ENCODE assay signal across 24 cellular contexts in genomic region chr14:101230161-101230850, GRCh38.
DNase-seq lines count a peak whose midpoint lies in the region; ATAC-seq and TF ChIP-seq lines count a peak whose summit lies in the region.
"Had no signal": no experiment of that assay in that cellular context is flagged by ENCODE, and none has a peak within 500 bp of the region (broad histone marks: within the 10 kb centered on the region; RNA-seq: fewer than 3 reads in every experiment).

No MANE protein-coding gene starts in this region.

- no peak overlapping the region for H2BK5ac ChIP-seq in neuronal stem cell (ENCODE audit: low read length)

- TF ChIP-seq POLR2A in Peyer's patch (IDR thresholded peaks at IDR 0.05), result no peak

- H3K4me1 ChIP-seq in Peyer's patch (no peaks in the 10 kb centered on the region), neuronal stem cell (ENCODE audit: control insufficient read depth in 2 of 2, insufficient read depth in 1 of 2, low read depth in 1 of 2, low read length in 2 of 2) (peaks cover 22 to 37% of the 10 kb centered on the region in 2 donors)
- H3K4me1 ChIP-seq: heart right ventricle, psoas muscle had no signal

- H2AFZ ChIP-seq in neuronal stem cell (ENCODE audit: low read length), result no peak overlapping the region

- H2BK120ac ChIP-seq in neuronal stem cell (ENCODE audit: low read depth, low read length), result no peak overlapping the region

- H3K36me3 ChIP-seq in Peyer's patch (no peaks in the 10 kb centered on the region), neuronal stem cell (replicated peaks in 1 of 2; ENCODE audit: control insufficient read depth in 2 of 2, insufficient read depth in 2 of 2, low read length in 2 of 2) (no peaks in the 10 kb centered on the region)
- H3K36me3 ChIP-seq: heart right ventricle had no signal

- TF ChIP-seq CTCF in Peyer's patch (IDR thresholded peaks at IDR 0.05) (no peak), fibroblast of villous mesenchyme (IDR thresholded peaks at IDR 0.05; ENCODE audit: insufficient read depth, low read depth, low read length) (no peak)

- H3K27me3 ChIP-seq in Peyer's patch (no peaks in the 10 kb centered on the region), neuronal stem cell (ENCODE audit: control insufficient read depth in 3 of 3, insufficient read depth in 3 of 3, low read depth in 1 of 3, low read length in 3 of 3) (no peaks in the 10 kb centered on the region)

- no peaks in the 10 kb centered on the region for H3K4me1 Mint-ChIP-seq in immature natural killer cell
- H3K4me1 Mint-ChIP-seq: CD4-positive, CD25-positive, alpha-beta regulatory T cell had no signal

- no peak overlapping the region for H4K91ac ChIP-seq in neuronal stem cell (ENCODE audit: low read depth, low read length, poor library complexity)

- no peak for ATAC-seq in GM21423 (IDR thresholded peaks at IDR 0.05; ENCODE audit: unreplicated experiment)
- ATAC-seq: activated naive CD4-positive, alpha-beta T cell treated with anti-CD3 and anti-CD28 coated beads, Interleukin-2, amount 50 U/mL, for 72 hours; heart right ventricle; naive thymus-derived CD4-positive, alpha-beta T cell; psoas muscle had no signal

- H3K4me3 ChIP-seq in Peyer's patch, result no peak overlapping the region
- peak overlapping the region; percentile 40 for H3K4me3 ChIP-seq in fibroblast of villous mesenchyme (ENCODE audit: low read depth, low read length)
- no peak overlapping the region for H3K4me3 ChIP-seq in neuronal stem cell (ENCODE audit: low read length in 2 of 2)
- H3K4me3 ChIP-seq: lung, psoas muscle had no signal

- H2AK5ac ChIP-seq in neuronal stem cell (ENCODE audit: low read depth, low read length), result peak overlapping the region; percentile 53

- H3K4me3 Mint-ChIP-seq in immature natural killer cell, result no peak overlapping the region
- H3K4me3 Mint-ChIP-seq: activated CD4-positive, alpha-beta memory T cell treated with anti-CD3 and anti-CD28 coated beads for 36 hours; CD4-positive, CD25-positive, alpha-beta regulatory T cell; naive thymus-derived CD4-positive, alpha-beta T cell had no signal

- H3K79me1 ChIP-seq in neuronal stem cell (ENCODE audit: low read depth, low read length), result no peaks in the 10 kb centered on the region

- no CpG with 5 or more reads among the region's 15 CpGs for WGBS in neuronal stem cell (ENCODE audit: extremely low coverage in 2 of 2, insufficient read length in 2 of 2, insufficient replicate concordance in 1 of 2), 2 donors

- H3K9ac ChIP-seq in neuronal stem cell (ENCODE audit: low read depth, low read length, poor library complexity), result peak overlapping the region; percentile 47

- H3K27me3 Mint-ChIP-seq in immature natural killer cell (ENCODE audit: low read depth in 3 of 3), result peaks cover 0 to 3% (median 2%) of the 10 kb centered on the region in 3 donors

- peak; percentile 61 for DNase-seq in DMS114 treated with DMSO at 0.1 percent for 48 hours (lab: John Stamatoyannopoulos, UW; ENCODE audit: unreplicated experiment)
- DNase-seq in Peyer's patch, result peak in 2 of 3 donors; percentile 23 to 39
- DNase-seq in fibroblast of villous mesenchyme (ENCODE audit: low read depth), result no peak
- no peak for DNase-seq in neuronal stem cell (ENCODE audit: low spot score)
- DNase-seq in immature natural killer cell, result no peak
- no peak for DNase-seq in activated effector memory CD4-positive, alpha-beta T cell treated with anti-CD3 and anti-CD28 coated beads, Interleukin-2, amount 50 U/mL, for 16 hours
- no peak for DNase-seq in stimulated activated CD4-positive, alpha-beta T cell treated with anti-CD3 and anti-CD28 coated beads, Interleukin-4, amount 100 ng/mL, for 4 hours
- DNase-seq: activated CD4-positive, alpha-beta memory T cell treated with anti-CD3 and anti-CD28 coated beads for 36 hours; CD4-positive, CD25-positive, alpha-beta regulatory T cell; DMS 273 treated with DMSO at 0.1 percent for 48 hours; heart right ventricle; Karpas-422; NCI-H1092; NCI-H2081 treated with DMSO at 0.1 percent for 48 hours; NCI-H526 treated with DMSO at 0.1 percent for 48 hours; SIG-M5; T-helper 2 cell had no signal

- peak overlapping the region; percentile 97 for H2BK12ac ChIP-seq in neuronal stem cell (ENCODE audit: low read length)

- no peak overlapping the region for H3K4me2 ChIP-seq in neuronal stem cell (ENCODE audit: insufficient read depth, low read length, poor library complexity, severe bottlenecking)

- H2BK15ac ChIP-seq in neuronal stem cell (ENCODE audit: low read length), result peak overlapping the region; percentile 80

- no peaks in the 10 kb centered on the region for H3K36me3 Mint-ChIP-seq in immature natural killer cell
- H3K36me3 Mint-ChIP-seq: activated CD4-positive, alpha-beta memory T cell treated with anti-CD3 and anti-CD28 coated beads for 36 hours; activated naive CD4-positive, alpha-beta T cell treated with anti-CD3 and anti-CD28 coated beads, Interleukin-2, amount 50 U/mL, for 72 hours; CD4-positive, CD25-positive, alpha-beta regulatory T cell; naive thymus-derived CD4-positive, alpha-beta T cell had no signal

- no peaks in the 10 kb centered on the region for H3K9me3 Mint-ChIP-seq in immature natural killer cell
- H3K9me3 Mint-ChIP-seq: activated CD4-positive, alpha-beta memory T cell treated with anti-CD3 and anti-CD28 coated beads for 36 hours; activated naive CD4-positive, alpha-beta T cell treated with anti-CD3 and anti-CD28 coated beads, Interleukin-2, amount 50 U/mL, for 72 hours; CD4-positive, CD25-positive, alpha-beta regulatory T cell; naive thymus-derived CD4-positive, alpha-beta T cell had no signal

- H3K14ac ChIP-seq in neuronal stem cell (ENCODE audit: low read length), result no peak overlapping the region

- no peak overlapping the region for H3K23ac ChIP-seq in neuronal stem cell (ENCODE audit: low read depth, low read length, poor library complexity)

- H3K27ac ChIP-seq in Peyer's patch, result no peak overlapping the region
- no peak overlapping the region for H3K27ac ChIP-seq in neuronal stem cell (replicated peaks; ENCODE audit: low read length)
- H3K27ac ChIP-seq: heart right ventricle, psoas muscle, skin epidermis, VCaP had no signal

- no peaks in the 10 kb centered on the region for H3K9me3 ChIP-seq in Peyer's patch
- no peaks in the 10 kb centered on the region for H3K9me3 ChIP-seq in neuronal stem cell (replicated peaks in 1 of 2; ENCODE audit: control insufficient read depth in 2 of 2, insufficient read depth in 1 of 2, low read depth in 1 of 2, low read length in 2 of 2)
- H3K9me3 ChIP-seq: heart right ventricle, psoas muscle had no signal

- no peak overlapping the region for H4K8ac ChIP-seq in neuronal stem cell (ENCODE audit: low read depth, low read length)

- no peak overlapping the region for H3K4ac ChIP-seq in neuronal stem cell (ENCODE audit: low read length)

- peak overlapping the region; percentile 84 for H3K18ac ChIP-seq in neuronal stem cell (ENCODE audit: low read length)

- no peak overlapping the region for H3K27ac Mint-ChIP-seq in immature natural killer cell
- H3K27ac Mint-ChIP-seq: activated CD4-positive, alpha-beta memory T cell treated with anti-CD3 and anti-CD28 coated beads for 36 hours; naive thymus-derived CD4-positive, alpha-beta T cell had no signal

Comparison
In these comparisons a context has a peak if more than half of its experiments do, and no peak if none do; other contexts are left out.
1. DNase-seq: peak in DMS114 treated with DMSO at 0.1 percent for 48 hours (single experiment) and Peyer's patch (2 of 3); none in fibroblast of villous mesenchyme (single experiment), neuronal stem cell (single experiment), immature natural killer cell (0 of 3), activated effector memory CD4-positive, alpha-beta T cell treated with anti-CD3 and anti-CD28 coated beads, Interleukin-2, amount 50 U/mL, for 16 hours (single experiment) and stimulated activated CD4-positive, alpha-beta T cell treated with anti-CD3 and anti-CD28 coated beads, Interleukin-4, amount 100 ng/mL, for 4 hours (0 of 2).